Comparison of ENCODE assay signal across 8 cellular contexts in the genomic region with DNA sequence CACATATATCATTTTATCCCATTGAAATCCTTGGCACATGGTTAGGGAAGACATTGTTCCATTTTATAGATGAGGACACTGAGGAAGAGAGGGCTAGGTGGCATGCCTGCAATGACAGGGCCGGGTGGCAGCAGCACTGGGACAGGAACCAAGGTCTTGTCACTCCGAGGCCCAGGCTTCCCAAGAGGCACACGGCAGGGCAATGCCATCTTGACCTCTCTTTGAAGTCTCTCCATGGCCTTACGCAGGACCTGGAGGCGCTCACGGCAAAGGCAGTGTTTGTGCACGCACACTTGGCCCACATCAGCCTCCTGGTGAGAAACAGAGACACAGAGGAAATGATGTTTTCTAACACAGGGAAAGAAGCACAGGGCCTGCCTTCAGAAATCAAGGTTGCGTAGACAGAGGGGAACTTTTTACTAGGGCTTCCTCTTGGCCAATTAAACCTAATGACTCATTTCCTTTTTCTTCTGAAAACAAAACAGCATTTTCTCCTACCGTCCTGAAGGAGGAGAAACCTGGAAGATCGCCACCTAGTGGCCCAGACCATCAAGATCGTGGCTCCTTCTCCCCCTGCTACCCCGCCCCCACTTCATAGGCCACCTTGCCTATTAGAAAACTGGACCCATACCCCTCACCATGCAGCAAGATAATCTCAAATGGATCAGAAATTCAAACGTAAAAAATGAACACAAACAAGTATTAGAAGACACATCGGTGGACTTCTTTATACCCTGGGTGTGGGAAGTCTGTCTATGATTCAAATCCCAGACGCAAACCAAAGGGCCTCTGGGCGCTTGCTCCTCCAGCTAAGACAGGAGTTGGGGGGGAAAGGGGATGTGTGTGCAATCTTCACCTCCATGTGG.
DNase-seq lines count a peak whose midpoint lies in the region; ATAC-seq and TF ChIP-seq lines count a peak whose summit lies in the region.

No MANE protein-coding gene starts in this region.

- no peaks in the 10 kb centered on the region for H3K9me3 ChIP-seq in duodenal mucosa (ENCODE audit: control insufficient read depth in 1 of 2, low read length in 2 of 2)
- no peaks in the 10 kb centered on the region for H3K9me3 ChIP-seq in lung (ENCODE audit: control insufficient read depth in 2 of 2, insufficient read depth in 1 of 2, low read length in 1 of 2)

- CTCF ChIA-PET in BJ (lab: Yijun Ruan, JAX) = interaction anchor here (0.7 to 1.4 kb wide), 10 partner anchors 9 to 302 kb away, joined by 3 to 14 read pairs (median 4); no protein-coding TSS in a partner anchor

- 15 to 21% methylated on average over 16 of the region's 16 CpGs for WGBS in lung, 2 donors

- H3K27me3 ChIP-seq in BJ (ENCODE audit: control insufficient read depth, insufficient read depth, low read length) = no peaks in the 10 kb centered on the region
- no peaks in the 10 kb centered on the region for H3K27me3 ChIP-seq in duodenal mucosa (ENCODE audit: control insufficient read depth in 1 of 2, insufficient read depth in 2 of 2, low read length in 2 of 2)
- no peaks in the 10 kb centered on the region for H3K27me3 ChIP-seq in lung (ENCODE audit: control insufficient read depth, insufficient read depth)

- no peak overlapping the region for H3K4me3 ChIP-seq in BJ (ENCODE audit: low read depth, low read length)
- H3K4me3 ChIP-seq in duodenal mucosa (ENCODE audit: low read depth in 1 of 2, low read length in 2 of 2) = peak overlapping the region in 1 of 2 donors; percentile 49
- H3K4me3 ChIP-seq in lung = peak overlapping the region; percentile 8

- peak; percentile 40 for TF ChIP-seq POLR2A in GM19099 (IDR thresholded peaks at IDR 0.05; ENCODE audit: extremely low read depth, insufficient read length, low read depth)

- POLR2A ChIA-PET in BJ (lab: Charles Lee) = no interaction called here

- H3K36me3 ChIP-seq in BJ (ENCODE audit: control insufficient read depth, insufficient read depth, low read length) (no peaks in the 10 kb centered on the region), duodenal mucosa (ENCODE audit: control insufficient read depth in 1 of 2, insufficient read depth in 2 of 2, low read length in 2 of 2) (no peaks in the 10 kb centered on the region), lung (ENCODE audit: control insufficient read depth in 2 of 2, insufficient read depth in 2 of 2, low read length in 2 of 2) (no peaks in the 10 kb centered on the region)

- H3K27ac ChIP-seq in duodenal mucosa (ENCODE audit: low read depth, low read length) = peak overlapping the region; percentile 64
- H3K27ac ChIP-seq in lung (ENCODE audit: low read depth in 1 of 2, low read length in 1 of 2) = peak overlapping the region; percentile 17 to 98

- peaks cover 5 to 6% of the 10 kb centered on the region in 2 donors for H3K4me1 ChIP-seq in duodenal mucosa (ENCODE audit: control insufficient read depth in 1 of 2, insufficient read depth in 2 of 2, low read length in 2 of 2)
- peaks cover 0 to 3% of the 10 kb centered on the region in 2 donors for H3K4me1 ChIP-seq in lung (ENCODE audit: control insufficient read depth in 2 of 2, insufficient read depth in 2 of 2, low read length in 2 of 2)

- peak overlapping the region; percentile 21 to 45 for H3K9ac ChIP-seq in duodenal mucosa (ENCODE audit: low read depth in 1 of 2, low read length in 2 of 2)

- peak; percentile 95 for ATAC-seq in HG03354 (IDR thresholded peaks at IDR 0.05; ENCODE audit: poor library complexity, severe bottlenecking, unreplicated experiment)
- ATAC-seq in lung (ENCODE audit: insufficient read depth, low FRiP score) = peak; percentile 92

- TF ChIP-seq CTCF in BJ (IDR thresholded peaks at IDR 0.05; ENCODE audit: insufficient read depth, low read depth, low read length) = peak; percentile 93
- TF ChIP-seq CTCF in lung (IDR thresholded peaks at IDR 0.05; ENCODE audit: control extremely low read depth, extremely low read depth) = peak; percentile 74

- DNase-seq in BJ (ENCODE audit: low read depth) (peak; percentile 70), NCI-H526 (lab: John Stamatoyannopoulos, UW) (peak; percentile 26 to 89), lung (ENCODE audit: low spot score) (peak; percentile 88)
- peak; percentile 79 for DNase-seq in activated CD4-positive, alpha-beta T cell treated with anti-CD3 and anti-CD28 coated beads, Interleukin-2, amount 50 U/mL, for 4 hours
- peak; percentile 74 to 78 (median 77) for DNase-seq in stimulated activated CD4-positive, alpha-beta T cell treated with anti-CD3 and anti-CD28 coated beads, TNF-alpha, amount 100 ng/mL, for 48 hours (ENCODE audit: low read depth in 3 of 3)
